21 cellular contexts compared by ENCODE assay signal in genomic region chr19:29385191-29385795, GRCh38.
"Had no signal": no experiment of that assay in that cellular context is flagged by ENCODE, and none has a peak within 500 bp of the region (broad histone marks: within the 10 kb centered on the region; RNA-seq: fewer than 3 reads in every experiment).

No MANE protein-coding gene starts in this region.

- H3K27ac ChIP-seq: adrenal gland, coronary artery, epithelial cell of prostate, neural progenitor cell, psoas muscle, SJSA1, skin epidermis, thoracic aorta, upper lobe of left lung had no signal

- H3K4me3 ChIP-seq: adrenal gland, coronary artery, neural progenitor cell, psoas muscle, SJSA1, skin epidermis, thoracic aorta, upper lobe of left lung had no signal

- ATAC-seq: activated CD8-positive, alpha-beta T cell treated with anti-CD3 and anti-CD28 coated beads, Interleukin-2, amount 10 ng/mL, durations not matched to agents 7 days and 5 days; activated T-helper 17 cell treated with anti-CD3 and anti-CD28 coated beads, Interleukin-2, amount 50 U/mL, for 72 hours; psoas muscle; stimulated activated naive B cell treated with anti-CD40 and anti-IgM and Interleukin-4, amounts not matched to agents 10 μg/mL and 1 μg/mL and 100 μg/mL, for 72 hours had no signal

- H3K9me3 ChIP-seq: adrenal gland, psoas muscle, SJSA1, thoracic aorta, upper lobe of left lung had no signal

- DNase-seq: activated CD4-positive, alpha-beta T cell treated with anti-CD3 and anti-CD28 coated beads for 1 hour; activated CD4-positive, alpha-beta T cell treated with anti-CD3 and anti-CD28 coated beads, Interleukin-2, amount 50 U/mL, for 1 hour; activated CD8-positive, alpha-beta T cell treated with anti-CD3 and anti-CD28 coated beads, Interleukin-2, amount 10 ng/mL, durations not matched to agents 7 days and 5 days; activated naive CD4-positive, alpha-beta T cell; activated T-cell treated with anti-CD3 and anti-CD28 coated beads, Interleukin-2, amount 50 U/mL, for 24 hours; adrenal gland; immature natural killer cell; mesendoderm; naive B cell; psoas muscle; stimulated activated CD4-positive, alpha-beta T cell treated with anti-CD3 and anti-CD28 coated beads, Interleukin-2, amount 100 ng/mL, for 24 hours; stimulated activated naive B cell treated with anti-CD40 and anti-IgM and Interleukin-4, amounts not matched to agents 10 μg/mL and 1 μg/mL and 100 μg/mL, for 72 hours; T-helper 9 cell had no signal

- H3K36me3 ChIP-seq: adrenal gland, neural progenitor cell, SJSA1, thoracic aorta, upper lobe of left lung had no signal

- H3K27me3 ChIP-seq: adrenal gland, neural progenitor cell, SJSA1, upper lobe of left lung had no signal

- H3K4me1 ChIP-seq: adrenal gland, neural progenitor cell, psoas muscle, SJSA1, upper lobe of left lung had no signal
